In genomic region chr11:112503410-112503809, GRCh38 we compare ENCODE assay signal across 28 cellular contexts.
"Had no signal": no experiment of that assay in that cellular context is flagged by ENCODE, and none has a peak within 500 bp of the region (broad histone marks: within the 10 kb centered on the region; RNA-seq: fewer than 3 reads in every experiment).

No MANE protein-coding gene starts in this region.

- FAIRE-seq: astrocyte, bronchial epithelial cell, TTC549 had no signal

- ATAC-seq: activated T-cell treated with anti-CD3 and anti-CD28 coated beads, Interleukin-2, amount 50 U/mL, for 72 hours; esophagus mucosa; foreskin keratinocyte; gastrocnemius medialis; heart left ventricle; WTC11 had no signal

- DNase-seq: activated CD4-positive, alpha-beta memory T cell treated with anti-CD3 and anti-CD28 coated beads, Interleukin-2, amount 10 ng/mL, durations not matched to agents 7 days and 5 days; activated CD4-positive, alpha-beta T cell treated with anti-CD3 and anti-CD28 coated beads for 1 hour; activated CD4-positive, alpha-beta T cell treated with anti-CD3 and anti-CD28 coated beads for 4 hours; activated CD4-positive, alpha-beta T cell treated with anti-CD3 and anti-CD28 coated beads, Interleukin-2, amount 10 ng/mL, durations not matched to agents 7 days and 5 days; activated CD4-positive, alpha-beta T cell treated with anti-CD3 and anti-CD28 coated beads, Interleukin-2, amount 50 U/mL, for 4 hours; activated CD8-positive, alpha-beta memory T cell treated with anti-CD3 and anti-CD28 coated beads, Interleukin-2, amount 50 U/mL, for 48 hours; activated gamma-delta T cell; activated naive CD4-positive, alpha-beta T cell; activated naive CD4-positive, alpha-beta T cell treated with anti-CD3 and anti-CD28 coated beads, Interleukin-2, amount 50 U/mL, for 16 hours; activated T-cell treated with anti-CD3 and anti-CD28 coated beads for 4 hours; activated T-cell treated with anti-CD3 and anti-CD28 coated beads, Interleukin-2, amount 50 U/mL, for 24 hours; activated T-cell treated with anti-CD3 and anti-CD28 coated beads, Interleukin-2, amount 50 U/mL, for 72 hours; amniotic stem cell; anterior cingulate cortex; brain microvascular endothelial cell; dorsolateral prefrontal cortex; effector memory CD4-positive, alpha-beta T cell; endodermal cell; gastrocnemius medialis; glutamatergic neuron; heart left ventricle; T-helper 9 cell had no signal
